2 cellular contexts compared by ENCODE assay signal in genomic region chr1:42176902-42177519, GRCh38.
TF ChIP-seq lines count a peak whose summit lies in the region.

No MANE protein-coding gene starts in this region.

TF ChIP-seq in HEK293T, 16 proteins besides CTCF, POLR2A, EP300 and RAD21 (continued from another document):
- TF ChIP-seq PKNOX1 (IDR thresholded peaks at IDR 0.05) (no peak), FOXM1 (IDR thresholded peaks at IDR 0.05; ENCODE audit: borderline replicate concordance) (no peak), SP1 (IDR thresholded peaks at IDR 0.05) (no peak), L3MBTL2 (conservative IDR thresholded peaks at IDR 0.05) (no peak), SUZ12 (IDR thresholded peaks at IDR 0.05) (no peak)

TF ChIP-seq in H1, 55 proteins besides CTCF, POLR2A, EP300 and RAD21 (continued from another document):
- no peak for TF ChIP-seq JUND (IDR thresholded peaks at IDR 0.05; ENCODE audit: low read length)
- no peak for TF ChIP-seq FOSL1 (IDR thresholded peaks at IDR 0.05; ENCODE audit: insufficient read depth, low read depth, low read length)
- TF ChIP-seq CEBPB (IDR thresholded peaks at IDR 0.05; ENCODE audit: low read depth, low read length), result no peak
- no peak for TF ChIP-seq HDAC2 (IDR thresholded peaks at IDR 0.05; ENCODE audit: borderline replicate concordance in 1 of 2, low read depth in 2 of 2, low read length in 2 of 2)
- TF ChIP-seq BCL11A (IDR thresholded peaks at IDR 0.05; ENCODE audit: low read depth in 2 of 2, low read length in 2 of 2), result no peak
- no peak for TF ChIP-seq SIRT6 (IDR thresholded peaks at IDR 0.05; ENCODE audit: low read length)
- no peak for TF ChIP-seq ASH2L (IDR thresholded peaks at IDR 0.05; ENCODE audit: low read length)
- no peak for TF ChIP-seq CHD2 (IDR thresholded peaks at IDR 0.05; ENCODE audit: low read length)
- no peak for TF ChIP-seq SP4 (IDR thresholded peaks at IDR 0.05; ENCODE audit: low read length)
- TF ChIP-seq MAX (IDR thresholded peaks at IDR 0.05), result no peak
- no peak for TF ChIP-seq SP2 (IDR thresholded peaks at IDR 0.05; ENCODE audit: low read length)
- no peak for TF ChIP-seq PHF8 (conservative IDR thresholded peaks at IDR 0.05; ENCODE audit: low read depth, low read length)
- no peak for TF ChIP-seq NANOG (IDR thresholded peaks at IDR 0.05; ENCODE audit: insufficient read depth, low read depth, low read length, poor library complexity, severe bottlenecking)
- TF ChIP-seq USF2 (IDR thresholded peaks at IDR 0.05; ENCODE audit: low read length), result no peak
- TF ChIP-seq RXRA (IDR thresholded peaks at IDR 0.05; ENCODE audit: insufficient read depth, low read depth, low read length), result no peak
TF ChIP-seq in H1: peak in this region for 0.
